ENCODE assay signal across 30 cellular contexts in the genomic region with DNA sequence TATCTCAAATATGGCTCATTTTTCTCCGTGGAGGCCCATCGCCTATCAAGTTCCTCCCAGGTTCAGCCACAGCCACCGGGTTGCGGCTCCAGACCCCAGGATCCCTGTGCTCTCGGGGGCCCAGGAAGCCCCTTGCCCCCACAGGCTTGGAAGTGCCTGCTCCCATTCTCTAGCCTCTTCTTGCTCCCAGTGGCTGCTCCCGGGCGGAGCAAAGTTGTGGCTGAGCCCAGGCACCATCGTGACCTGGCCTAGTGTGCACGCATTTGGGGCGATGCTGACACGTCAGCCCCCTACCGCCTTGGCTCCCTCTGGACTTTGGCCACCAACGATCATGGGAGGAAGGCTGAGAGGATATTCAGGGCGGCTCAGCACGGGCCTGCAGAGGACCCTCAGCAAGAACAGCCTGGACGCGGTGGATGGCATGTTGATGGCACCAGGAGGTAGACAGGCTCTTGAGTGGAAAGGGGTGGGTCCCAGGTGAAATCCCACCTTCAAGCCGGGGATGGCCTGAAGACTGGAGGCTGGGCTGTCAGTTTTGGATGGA.
"Had no signal": no experiment of that assay in that cellular context is flagged by ENCODE, and none has a peak within 500 bp of the region (broad histone marks: within the 10 kb centered on the region; RNA-seq: fewer than 3 reads in every experiment).

No MANE protein-coding gene starts in this region.

- H3K9me3 ChIP-seq: ascending aorta had no signal

- H3K4me3 ChIP-seq: ascending aorta, cardiac muscle cell, PC-9 had no signal

- H3K4me1 ChIP-seq: ascending aorta had no signal

- H3K27ac ChIP-seq: cardiac muscle cell, KMS-11, PC-9, RWPE1 had no signal

- ATAC-seq: activated CD4-positive, alpha-beta T cell treated with anti-CD3 and anti-CD28 coated beads for 36 hours; activated CD4-positive, CD25-positive, alpha-beta regulatory T cell treated with anti-CD3 and anti-CD28 coated beads, Interleukin-2, amount 50 U/mL, for 24 hours; activated CD8-positive, alpha-beta T cell treated with anti-CD3 and anti-CD28 coated beads, Interleukin-2, amount 10 ng/mL, durations not matched to agents 7 days and 5 days; Right ventricle myocardium inferior; SK-N-SH treated with all-trans-retinoic acid at 6 μM for 48 hours; T-cell; T-helper 17 cell; WTC11 had no signal

- H3K36me3 ChIP-seq: ascending aorta, cardiac muscle cell had no signal

- H2AFZ ChIP-seq: PC-9 had no signal

- H3K4me2 ChIP-seq: KMS-11, PC-9 had no signal

- H3K27me3 ChIP-seq: ascending aorta, cardiac muscle cell had no signal

- H3K9ac ChIP-seq: KMS-11 had no signal

- DNase-seq: activated CD4-positive, alpha-beta T cell treated with anti-CD3 and anti-CD28 coated beads for 36 hours; activated CD4-positive, alpha-beta T cell treated with anti-CD3 and anti-CD28 coated beads, Interleukin-2, amount 10 ng/mL, durations not matched to agents 7 days and 5 days; activated CD4-positive, alpha-beta T cell treated with anti-CD3 and anti-CD28 coated beads, Interleukin-2, amount 50 U/mL, for 48 hours; activated CD8-positive, alpha-beta T cell treated with anti-CD3 and anti-CD28 coated beads, Interleukin-2, amount 10 ng/mL, durations not matched to agents 7 days and 5 days; activated gamma-delta T cell treated with Interleukin-2 at 50 U/mL for 16 hours; activated naive CD4-positive, alpha-beta T cell treated with anti-CD3 and anti-CD28 coated beads for 36 hours; activated T-cell treated with anti-CD3 and anti-CD28 coated beads, Interleukin-2, amount 50 U/mL, for 24 hours; amniotic stem cell; NCI-H1092 treated with DMSO at 0.1 percent for 48 hours; NCI-H1417; NCI-H146; NCI-H187; NCI-H2029 treated with DMSO at 0.1 percent for 48 hours; NCI-H2107; NCI-H2171; NCI-H510A; NCI-H526; NCI-H748 treated with DMSO at 0.1 percent for 48 hours; PC-9; SIG-M5; T-cell; T-helper 17 cell had no signal
